Comparison of ENCODE assay signal across 8 cellular contexts in the genomic region with DNA sequence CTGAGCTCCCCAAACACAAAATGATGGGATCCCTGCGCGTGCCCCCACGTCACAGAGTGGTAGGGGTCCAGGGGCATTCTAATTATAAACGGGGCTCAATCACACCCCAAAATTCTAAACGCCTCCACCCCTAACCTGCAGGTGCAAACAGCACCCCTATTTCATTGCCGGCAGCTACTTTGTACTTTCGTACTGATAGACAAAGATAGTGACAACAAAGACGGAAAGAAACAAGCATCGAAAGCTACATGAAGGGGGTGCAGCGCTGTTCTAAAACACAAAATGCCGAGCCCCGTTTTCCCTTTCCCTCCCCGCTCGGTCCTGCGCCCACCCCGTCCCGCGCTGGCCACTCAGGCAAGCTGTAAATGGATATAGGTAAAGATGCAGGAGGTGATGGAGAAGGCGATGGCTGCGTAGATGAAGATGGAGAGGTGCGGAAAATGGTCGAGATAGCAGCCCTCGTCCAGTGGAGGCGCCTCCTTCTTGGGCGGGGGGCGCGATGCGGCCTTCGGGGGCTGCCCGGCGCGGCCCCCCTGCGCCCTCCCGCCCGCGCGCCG. TPM values are rescaled to one million over a fixed set of nuclear protein-coding genes. Genes with fewer than 3 reads are reported as not detected.
DNase-seq lines count a peak whose midpoint lies in the region; ATAC-seq and TF ChIP-seq lines count a peak whose summit lies in the region.

No MANE protein-coding gene starts in this region.

- no peak overlapping the region for H3K27ac ChIP-seq in SU-DHL-6 (ENCODE audit: low read depth, low read length)

- TF ChIP-seq CTCF in GM12865 (IDR thresholded peaks at IDR 0.05; ENCODE audit: insufficient read depth, low read depth, low read length, missing control alignments) (no peak), SU-DHL-6 (IDR thresholded peaks at IDR 0.05; ENCODE audit: insufficient read depth, low read length, poor library complexity, severe bottlenecking) (no peak), fibroblast of mammary gland (conservative IDR thresholded peaks at IDR 0.05; ENCODE audit: control insufficient read depth, insufficient read depth, low read depth, low read length) (no peak)

- peak overlapping the region; percentile 7; the same call in 1 of the 2 replicates for H3K9ac ChIP-seq in SU-DHL-6 (ENCODE audit: low read length)

- H4K20me1 ChIP-seq in SU-DHL-6 (ENCODE audit: low read depth, low read length) = no peaks in the 10 kb centered on the region

- no peaks in the 10 kb centered on the region for H3K36me3 ChIP-seq in SU-DHL-6 (ENCODE audit: low read length)

- intact Hi-C loops in posterior vena cava (cut with DNase I) = loop anchor here in 1 of 2 donors (5.0 kb wide), 1 partner anchor 872 kb away; no protein-coding TSS in a partner anchor

- peak overlapping the region; percentile 11 for H2AFZ ChIP-seq in SU-DHL-6 (ENCODE audit: low read depth, low read length, severe bottlenecking)

- H3F3A ChIP-seq in SU-DHL-6 (ENCODE audit: insufficient read depth) = 0 out of 2 replicates have a peak, but pooled peaks cover 3% of the 10 kb centered on the region

- H3K4me3 ChIP-seq in GM12865 (ENCODE audit: low read depth, low read length) (peak overlapping the region; percentile 36), SU-DHL-6 (ENCODE audit: insufficient read depth, low read length, poor library complexity, severe bottlenecking) (peak overlapping the region; percentile 45), fibroblast of mammary gland (ENCODE audit: control insufficient read depth, low read depth, low read length) (peak overlapping the region; percentile 57)

- H3K9me2 ChIP-seq in SU-DHL-6 (replicated peaks; ENCODE audit: insufficient read depth, low read length) = no peaks in the 10 kb centered on the region

- DNase-seq in GM12865 (ENCODE audit: low read depth) (no peak), fibroblast of mammary gland (ENCODE audit: low read depth) (no peak), posterior vena cava (ENCODE audit: low spot score) (peak; percentile 58)
- no peak for DNase-seq in activated CD4-positive, CD25-positive, alpha-beta regulatory T cell treated with anti-CD3 and anti-CD28 coated beads, Interleukin-2, amount 50 U/mL, for 72 hours

- no peak for ATAC-seq in HG03097 (IDR thresholded peaks at IDR 0.05; ENCODE audit: low FRiP score, unreplicated experiment)
- no peak for ATAC-seq in GM19455 (IDR thresholded peaks at IDR 0.05; ENCODE audit: unreplicated experiment)
- no peak for ATAC-seq in HG03520 (IDR thresholded peaks at IDR 0.05; ENCODE audit: unreplicated experiment)

- H3K27me3 ChIP-seq in SU-DHL-6 (ENCODE audit: low read length) = no peaks in the 10 kb centered on the region

- no peaks in the 10 kb centered on the region for H3K79me2 ChIP-seq in SU-DHL-6 (ENCODE audit: insufficient read depth, low read length)

- H3K9me3 ChIP-seq in SU-DHL-6 (ENCODE audit: insufficient read depth, low read length) = no peaks in the 10 kb centered on the region

- peak overlapping the region; percentile 53 for H3K4me2 ChIP-seq in SU-DHL-6 (ENCODE audit: low read depth, low read length, poor library complexity, severe bottlenecking)

RNA-seq across cellular contexts. Expression of a gene that starts 14.0 kb away (rescaled TPM):
- 10 to 100 TPM; 13.5 to 15.0 TPM for total RNA-seq in posterior vena cava

RNA-seq across cellular contexts. Expression of a gene that starts 14.3 kb away (rescaled TPM):
- total RNA-seq in posterior vena cava = 10 to 100 TPM; 43.3 to 49.6 TPM

RNA-seq across cellular contexts. Expression of a gene that starts 31.5 kb away (rescaled TPM):
- total RNA-seq in posterior vena cava = 1 to 10 TPM; 7.4 to 9.9 TPM
